1 cellular context compared by ENCODE assay signal in the genomic region with DNA sequence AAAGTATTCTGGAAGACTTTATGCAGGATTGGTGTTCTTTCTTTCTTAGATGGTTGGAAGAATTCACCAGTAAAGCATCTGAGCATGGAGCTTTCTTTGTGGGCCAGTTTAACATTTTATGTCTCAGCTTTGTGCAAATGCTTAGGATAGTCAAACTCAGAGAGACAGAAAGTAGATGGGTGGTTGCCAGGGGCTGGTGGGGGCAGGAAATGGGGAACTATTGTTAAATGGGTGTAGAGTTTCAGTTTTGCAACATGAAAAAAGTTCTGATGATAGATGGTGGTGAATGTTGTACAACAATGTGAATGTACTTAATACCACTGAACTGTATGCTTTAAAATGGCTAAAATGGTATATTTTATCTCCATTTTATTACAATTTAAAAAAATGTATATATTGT.
TF ChIP-seq lines count a peak whose summit lies in the region.

No MANE protein-coding gene starts in this region.

TF ChIP-seq in GM12878, 131 proteins besides CTCF, POLR2A, EP300 and RAD21:
- TF ChIP-seq ZNF274 (IDR thresholded peaks at IDR 0.05; ENCODE audit: insufficient read depth, insufficient read length) (no peak), JUNB (IDR thresholded peaks at IDR 0.05) (no peak), ZBED1 (IDR thresholded peaks at IDR 0.05; ENCODE audit: borderline replicate concordance) (no peak), HDAC6 (IDR thresholded peaks at IDR 0.05; ENCODE audit: unreplicated experiment) (no peak), TCF3 (IDR thresholded peaks at IDR 0.05; ENCODE audit: borderline replicate concordance, insufficient read depth, low read depth, low read length) (no peak), NFYA (IDR thresholded peaks at IDR 0.05; ENCODE audit: borderline replicate concordance, low read depth, low read length) (no peak), POU2F2 (IDR thresholded peaks at IDR 0.05; ENCODE audit: borderline replicate concordance, low read depth, low read length) (no peak), BACH1 (IDR thresholded peaks at IDR 0.05; ENCODE audit: borderline replicate concordance) (no peak), BCL11A (IDR thresholded peaks at IDR 0.05; ENCODE audit: low read depth, low read length) (no peak), SUPT20H (IDR thresholded peaks at IDR 0.05; ENCODE audit: borderline replicate concordance, control insufficient read depth, low read depth, low read length) (no peak), SIX5 (IDR thresholded peaks at IDR 0.05; ENCODE audit: low read depth, low read length, severe bottlenecking) (no peak), NR2C1 (IDR thresholded peaks at IDR 0.05) (no peak), IRF4 (IDR thresholded peaks at IDR 0.05; ENCODE audit: low read depth, low read length) (no peak), YBX1 (IDR thresholded peaks at IDR 0.05) (no peak), SRF (IDR thresholded peaks at IDR 0.05; ENCODE audit: low read depth in 2 of 2, low read length in 2 of 2) (no peak), POLR2AphosphoS2 (IDR thresholded peaks at IDR 0.05; ENCODE audit: low read depth, low read length) (no peak)
- TF ChIP-seq, protein P1, sequence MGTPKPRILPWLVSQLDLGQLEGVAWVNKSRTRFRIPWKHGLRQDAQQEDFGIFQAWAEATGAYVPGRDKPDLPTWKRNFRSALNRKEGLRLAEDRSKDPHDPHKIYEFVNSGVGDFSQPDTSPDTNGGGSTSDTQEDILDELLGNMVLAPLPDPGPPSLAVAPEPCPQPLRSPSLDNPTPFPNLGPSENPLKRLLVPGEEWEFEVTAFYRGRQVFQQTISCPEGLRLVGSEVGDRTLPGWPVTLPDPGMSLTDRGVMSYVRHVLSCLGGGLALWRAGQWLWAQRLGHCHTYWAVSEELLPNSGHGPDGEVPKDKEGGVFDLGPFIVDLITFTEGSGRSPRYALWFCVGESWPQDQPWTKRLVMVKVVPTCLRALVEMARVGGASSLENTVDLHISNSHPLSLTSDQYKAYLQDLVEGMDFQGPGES (IDR thresholded peaks at IDR 0.05) = no peak
- TF ChIP-seq, protein P2, sequence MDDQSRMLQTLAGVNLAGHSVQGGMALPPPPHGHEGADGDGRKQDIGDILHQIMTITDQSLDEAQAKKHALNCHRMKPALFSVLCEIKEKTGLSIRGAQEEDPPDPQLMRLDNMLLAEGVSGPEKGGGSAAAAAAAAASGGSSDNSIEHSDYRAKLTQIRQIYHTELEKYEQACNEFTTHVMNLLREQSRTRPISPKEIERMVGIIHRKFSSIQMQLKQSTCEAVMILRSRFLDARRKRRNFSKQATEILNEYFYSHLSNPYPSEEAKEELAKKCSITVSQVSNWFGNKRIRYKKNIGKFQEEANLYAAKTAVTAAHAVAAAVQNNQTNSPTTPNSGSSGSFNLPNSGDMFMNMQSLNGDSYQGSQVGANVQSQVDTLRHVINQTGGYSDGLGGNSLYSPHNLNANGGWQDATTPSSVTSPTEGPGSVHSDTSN (IDR thresholded peaks at IDR 0.05; ENCODE audit: insufficient replicate concordance, low read depth, low read length) = no peak
